8 cellular contexts compared by ENCODE assay signal in the genomic region with DNA sequence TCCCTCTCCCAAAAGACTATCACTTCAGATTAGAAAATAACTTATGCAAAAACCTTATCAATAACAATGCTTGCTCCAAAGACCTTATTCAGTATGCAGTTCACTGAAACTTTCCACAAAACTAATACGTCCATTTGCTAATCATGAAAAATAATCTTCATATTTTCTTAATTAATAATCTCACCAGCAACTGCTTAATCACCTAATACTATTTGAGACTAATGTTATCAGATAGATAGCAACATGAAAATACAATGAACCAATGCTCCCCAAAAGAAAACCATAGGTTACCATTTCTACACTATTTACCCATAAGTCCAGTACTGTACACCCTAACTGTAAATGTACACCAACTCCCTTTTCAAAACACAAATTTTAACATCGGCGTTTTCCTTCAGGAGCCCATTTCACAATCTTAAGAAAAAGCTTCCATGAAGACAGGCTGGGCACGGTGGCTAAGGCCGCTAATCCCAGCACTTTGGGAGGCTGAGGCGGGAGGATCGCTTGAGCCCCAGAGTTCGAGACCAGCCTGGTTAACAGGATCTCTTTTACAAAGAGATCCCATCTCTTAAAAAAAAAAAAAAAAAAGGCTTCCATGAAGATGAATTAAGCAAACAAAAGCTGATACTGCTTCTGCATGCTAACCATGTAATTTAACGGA. TPM values are rescaled to one million over a fixed set of nuclear protein-coding genes. Genes with fewer than 3 reads are reported as not detected.
DNase-seq lines count a peak whose midpoint lies in the region; ATAC-seq lines count a peak whose summit lies in the region.

No MANE protein-coding gene starts in this region.

- peak overlapping the region; percentile 95 for H3K9ac ChIP-seq in iPS-18a (ENCODE audit: low read length)
- H3K9ac ChIP-seq in subcutaneous abdominal adipose tissue (ENCODE audit: low read length in 5 of 5), result peak overlapping the region; percentile 43 to 98 (median 92)

- peak overlapping the region; percentile 95 for H3K4me3 ChIP-seq in iPS-18a (ENCODE audit: low read length)
- peak overlapping the region; percentile 72 to 89 (median 82) for H3K4me3 ChIP-seq in subcutaneous abdominal adipose tissue (ENCODE audit: low read depth in 1 of 5, low read length in 5 of 5)

- peaks cover 9% of the 10 kb centered on the region for H3K4me1 ChIP-seq in iPS-18a (ENCODE audit: control insufficient read depth, low read depth, low read length)
- H3K4me1 ChIP-seq in subcutaneous abdominal adipose tissue (ENCODE audit: control insufficient read depth in 5 of 5, insufficient read depth in 5 of 5, low read length in 5 of 5), result peaks cover 5 to 53% (median 41%) of the 10 kb centered on the region in 5 donors

- no peaks in the 10 kb centered on the region for H3K9me3 Mint-ChIP-seq in T-helper 2 cell treated with Interferon-gamma antibody and Interleukin-4, amounts not matched to agents 5 μg/mL and 100 μg/mL, for 36 hours
- H3K9me3 Mint-ChIP-seq in activated CD8-positive, alpha-beta T cell treated with anti-CD3 and anti-CD28 coated beads, Interleukin-2, amount 10 ng/mL, durations not matched to agents 7 days and 5 days (ENCODE audit: insufficient read depth), result no peaks in the 10 kb centered on the region

- H3K4me3 Mint-ChIP-seq in T-helper 2 cell treated with Interferon-gamma antibody and Interleukin-4, amounts not matched to agents 5 μg/mL and 100 μg/mL, for 36 hours, result peak overlapping the region; percentile 88
- H3K4me3 Mint-ChIP-seq in activated CD8-positive, alpha-beta T cell treated with anti-CD3 and anti-CD28 coated beads, Interleukin-2, amount 10 ng/mL, durations not matched to agents 7 days and 5 days, result peak overlapping the region; percentile 85

- no peak for ATAC-seq in activated CD8-positive, alpha-beta T cell treated with anti-CD3 and anti-CD28 coated beads, Interleukin-2, amount 10 ng/mL, durations not matched to agents 7 days and 5 days
- ATAC-seq in GM19452 (IDR thresholded peaks at IDR 0.05; ENCODE audit: unreplicated experiment), result no peak

- CTCF ChIA-PET in activated CD8-positive, alpha-beta T cell treated with anti-CD3 and anti-CD28 coated beads, Interleukin-2, amount 10 ng/mL, durations not matched to agents 7 days and 5 days (lab: Charles Lee), result interaction anchor here (0.7 to 3.3 kb wide), 3 partner anchors 12 to 20 kb away, joined by 3 to 17 read pairs (median 4); no protein-coding TSS in a partner anchor

- H3K27me3 Mint-ChIP-seq in T-helper 2 cell treated with Interferon-gamma antibody and Interleukin-4, amounts not matched to agents 5 μg/mL and 100 μg/mL, for 36 hours (ENCODE audit: low read depth), result no peaks in the 10 kb centered on the region
- H3K27me3 Mint-ChIP-seq in activated CD8-positive, alpha-beta T cell treated with anti-CD3 and anti-CD28 coated beads, Interleukin-2, amount 10 ng/mL, durations not matched to agents 7 days and 5 days (ENCODE audit: low read depth), result no peaks in the 10 kb centered on the region

- POLR2A ChIA-PET in activated CD8-positive, alpha-beta T cell treated with anti-CD3 and anti-CD28 coated beads, Interleukin-2, amount 10 ng/mL, durations not matched to agents 7 days and 5 days (lab: Charles Lee), result interaction anchor here (0.8 to 2.2 kb wide), 2 partner anchors 20 to 24 kb away, joined by 3 to 7 read pairs; no protein-coding TSS in a partner anchor

- H3K27ac ChIP-seq in iPS-18a (ENCODE audit: low read length), result peak overlapping the region; percentile 78
- H3K27ac ChIP-seq in subcutaneous abdominal adipose tissue (ENCODE audit: low read depth, low read length), result peak overlapping the region; percentile 86

- peak overlapping the region; percentile 82 for H3K27ac Mint-ChIP-seq in T-helper 2 cell treated with Interferon-gamma antibody and Interleukin-4, amounts not matched to agents 5 μg/mL and 100 μg/mL, for 36 hours
- peak overlapping the region; percentile 87 for H3K27ac Mint-ChIP-seq in activated CD8-positive, alpha-beta T cell treated with anti-CD3 and anti-CD28 coated beads, Interleukin-2, amount 10 ng/mL, durations not matched to agents 7 days and 5 days

- no peaks in the 10 kb centered on the region for H3K9me3 ChIP-seq in iPS-18a (ENCODE audit: control insufficient read depth, low read depth, low read length)
- no peaks in the 10 kb centered on the region for H3K9me3 ChIP-seq in subcutaneous abdominal adipose tissue (ENCODE audit: control insufficient read depth in 5 of 5, low read length in 5 of 5)

- H3K36me3 ChIP-seq in iPS-18a (ENCODE audit: control insufficient read depth, low read depth, low read length) (no peaks in the 10 kb centered on the region), subcutaneous abdominal adipose tissue (ENCODE audit: control insufficient read depth in 5 of 5, insufficient read depth in 5 of 5, low read length in 5 of 5) (no peaks in the 10 kb centered on the region)

- H3K27me3 ChIP-seq in iPS-18a (ENCODE audit: control insufficient read depth, insufficient read depth, low read length) (no peaks in the 10 kb centered on the region), subcutaneous abdominal adipose tissue (ENCODE audit: control insufficient read depth in 5 of 5, insufficient read depth in 4 of 5, low read length in 5 of 5) (no peaks in the 10 kb centered on the region)

- H3K4me1 Mint-ChIP-seq in T-helper 2 cell treated with Interferon-gamma antibody and Interleukin-4, amounts not matched to agents 5 μg/mL and 100 μg/mL, for 36 hours (ENCODE audit: low read depth), result peaks cover 26% of the 10 kb centered on the region
- peaks cover 43% of the 10 kb centered on the region for H3K4me1 Mint-ChIP-seq in activated CD8-positive, alpha-beta T cell treated with anti-CD3 and anti-CD28 coated beads, Interleukin-2, amount 10 ng/mL, durations not matched to agents 7 days and 5 days (ENCODE audit: low read depth)

- no peak for DNase-seq in T-helper 2 cell treated with Interferon-gamma antibody and Interleukin-4, amounts not matched to agents 5 μg/mL and 100 μg/mL, for 36 hours (ENCODE audit: low spot score)
- no peak for DNase-seq in T-helper 2 cell
- peak; percentile 19 for DNase-seq in activated CD8-positive, alpha-beta T cell treated with anti-CD3 and anti-CD28 coated beads, Interleukin-2, amount 10 ng/mL, durations not matched to agents 7 days and 5 days
- DNase-seq in activated CD8-positive, alpha-beta memory T cell treated with anti-CD3 and anti-CD28 coated beads, Interleukin-2, amount 50 U/mL, for 4 hours, result no peak
- DNase-seq in inferior parietal cortex (ENCODE audit: extremely low spot score), result no peak

- peaks cover 15% of the 10 kb centered on the region for H3K36me3 Mint-ChIP-seq in T-helper 2 cell treated with Interferon-gamma antibody and Interleukin-4, amounts not matched to agents 5 μg/mL and 100 μg/mL, for 36 hours (ENCODE audit: low read depth)
- peaks cover 24% of the 10 kb centered on the region for H3K36me3 Mint-ChIP-seq in activated CD8-positive, alpha-beta T cell treated with anti-CD3 and anti-CD28 coated beads, Interleukin-2, amount 10 ng/mL, durations not matched to agents 7 days and 5 days (ENCODE audit: low read depth)

RNA-seq across cellular contexts. Expression of a gene that starts 1.7 kb away (rescaled TPM):
- 100 to 1,000 TPM; 398 TPM for total RNA-seq in activated CD8-positive, alpha-beta T cell treated with anti-CD3 and anti-CD28 coated beads, Interleukin-2, amount 10 ng/mL, durations not matched to agents 7 days and 5 days

RNA-seq across cellular contexts. Expression of a gene that starts 25.8 kb away (rescaled TPM):
- total RNA-seq in activated CD8-positive, alpha-beta T cell treated with anti-CD3 and anti-CD28 coated beads, Interleukin-2, amount 10 ng/mL, durations not matched to agents 7 days and 5 days, result under 1 TPM; 0.21 to 0.42 TPM

RNA-seq across cellular contexts. Expression of a gene that starts 29.9 kb away (rescaled TPM):
- under 1 TPM in 1 of 2 experiments, not detected in 1; 0.70 TPM for total RNA-seq in activated CD8-positive, alpha-beta T cell treated with anti-CD3 and anti-CD28 coated beads, Interleukin-2, amount 10 ng/mL, durations not matched to agents 7 days and 5 days
